22 cellular contexts compared by ENCODE assay signal in genomic region chr2:68386362-68386761, GRCh38. TPM values are rescaled to one million over a fixed set of nuclear protein-coding genes. Genes with fewer than 3 reads are reported as not detected.
DNase-seq lines count a peak whose midpoint lies in the region; FAIRE-seq and TF ChIP-seq lines count a peak whose summit lies in the region.
"Had no signal": no experiment of that assay in that cellular context is flagged by ENCODE, and none has a peak within 500 bp of the region (broad histone marks: within the 10 kb centered on the region; RNA-seq: fewer than 3 reads in every experiment).

No MANE protein-coding gene starts in this region.

- no peak overlapping the region for H3K9ac ChIP-seq in endodermal cell (ENCODE audit: extremely low read depth, low read length, poor library complexity, severe bottlenecking)

- H3K4me3 Mint-ChIP-seq in activated naive CD8-positive, alpha-beta T cell treated with anti-CD3 and anti-CD28 coated beads for 36 hours = no peak overlapping the region
- H3K4me3 Mint-ChIP-seq in endodermal cell = no peak overlapping the region
- H3K4me3 Mint-ChIP-seq: type B pancreatic cell had no signal

- H3K27me3 Mint-ChIP-seq in activated naive CD8-positive, alpha-beta T cell treated with anti-CD3 and anti-CD28 coated beads for 36 hours = no peaks in the 10 kb centered on the region
- H3K27me3 Mint-ChIP-seq in endodermal cell (ENCODE audit: insufficient read depth) = peaks cover 28% of the 10 kb centered on the region

- H3K4me1 Mint-ChIP-seq in activated naive CD8-positive, alpha-beta T cell treated with anti-CD3 and anti-CD28 coated beads for 36 hours = peaks cover 50% of the 10 kb centered on the region
- no peaks in the 10 kb centered on the region for H3K4me1 Mint-ChIP-seq in endodermal cell

- H3K4me3 ChIP-seq in neutrophil (ENCODE audit: low read depth in 1 of 2, low read length in 1 of 2) (peak overlapping the region in 1 of 2 experiments; percentile 45), endodermal cell (ENCODE audit: low read length) (no peak overlapping the region), dorsolateral prefrontal cortex (no peak overlapping the region)
- H3K4me3 ChIP-seq: breast epithelium had no signal

- intact Hi-C loops in dorsolateral prefrontal cortex (cut with DNase I) = no loop called here

- peak overlapping the region; percentile 32 for H3K27ac Mint-ChIP-seq in activated naive CD8-positive, alpha-beta T cell treated with anti-CD3 and anti-CD28 coated beads for 36 hours
- H3K27ac Mint-ChIP-seq in endodermal cell = no peak overlapping the region
- H3K27ac Mint-ChIP-seq: activated T-helper 2 cell treated with anti-CD3 and anti-CD28 coated beads, Interferon-gamma antibody, Interleukin-2, Interleukin-4, amounts not matched to agents 10 μg/mL and 5 μg/mL and 100 μg/mL, durations not matched to agents 14 hours and 24 hours and 36 hours; type B pancreatic cell had no signal

- peaks cover 5% of the 10 kb centered on the region for H3K9me3 Mint-ChIP-seq in activated naive CD8-positive, alpha-beta T cell treated with anti-CD3 and anti-CD28 coated beads for 36 hours
- no peaks in the 10 kb centered on the region for H3K9me3 Mint-ChIP-seq in endodermal cell
- H3K9me3 Mint-ChIP-seq: activated T-helper 2 cell treated with anti-CD3 and anti-CD28 coated beads, Interferon-gamma antibody, Interleukin-2, Interleukin-4, amounts not matched to agents 10 μg/mL and 5 μg/mL and 100 μg/mL, durations not matched to agents 14 hours and 24 hours and 36 hours; type B pancreatic cell had no signal

- FAIRE-seq in GM19239 (lab: Jason Lieb, UNC) = peak; percentile 51
- FAIRE-seq: endothelial cell of umbilical vein, TTC549 had no signal

- H3K27me3 ChIP-seq in neutrophil (no peaks in the 10 kb centered on the region), endodermal cell (ENCODE audit: control insufficient read depth, insufficient read depth, low read length, poor library complexity, severe bottlenecking) (no peaks in the 10 kb centered on the region), dorsolateral prefrontal cortex (no peaks in the 10 kb centered on the region)
- H3K27me3 ChIP-seq: breast epithelium had no signal

- WGBS in endodermal cell (ENCODE audit: insufficient coverage in 1 of 2, insufficient read length in 1 of 2), 2 experiments = 73 to 83% methylated on average over 3 to 5 of the region's 5 CpGs

- H3K9me3 ChIP-seq in neutrophil (no peaks in the 10 kb centered on the region), endodermal cell (ENCODE audit: control insufficient read depth, low read length) (no peaks in the 10 kb centered on the region)
- H3K9me3 ChIP-seq: breast epithelium had no signal

- H3K36me3 Mint-ChIP-seq in activated naive CD8-positive, alpha-beta T cell treated with anti-CD3 and anti-CD28 coated beads for 36 hours = peaks cover 2% of the 10 kb centered on the region
- H3K36me3 Mint-ChIP-seq in endodermal cell (ENCODE audit: low read depth) = no peaks in the 10 kb centered on the region
- H3K36me3 Mint-ChIP-seq: type B pancreatic cell had no signal

- TF ChIP-seq CTCF in neutrophil (IDR thresholded peaks at IDR 0.05) = no peak
- no peak for TF ChIP-seq CTCF in endodermal cell (conservative IDR thresholded peaks at IDR 0.05)
- TF ChIP-seq CTCF in dorsolateral prefrontal cortex (IDR thresholded peaks at IDR 0.05 in 54 of 56, conservative IDR thresholded peaks at IDR 0.05 in 2 of 56; ENCODE audit: low read depth in 1 of 56, partially characterized antibody in 56 of 56) = no peak

- H3K4me1 ChIP-seq in neutrophil (ENCODE audit: control insufficient read depth in 1 of 2, insufficient read depth in 1 of 2, low read depth in 1 of 2, low read length in 1 of 2) (peaks cover 72 to 73% of the 10 kb centered on the region in 2 experiments), endodermal cell (ENCODE audit: control insufficient read depth, insufficient read depth, low read length) (no peaks in the 10 kb centered on the region)
- H3K4me1 ChIP-seq: breast epithelium had no signal

- peak; percentile 20 to 45 for DNase-seq in SHP77 (lab: John Stamatoyannopoulos, UW)
- DNase-seq in SHP77 treated with DMSO at 0.1 percent for 48 hours (lab: John Stamatoyannopoulos, UW) = no peak
- DNase-seq in GM19239 (ENCODE audit: insufficient read length, low spot score) = no peak
- DNase-seq in activated naive CD8-positive, alpha-beta T cell treated with anti-CD3 and anti-CD28 coated beads for 36 hours = no peak
- DNase-seq in endodermal cell = no peak
- no peak for DNase-seq in dorsolateral prefrontal cortex
- no peak for DNase-seq in activated T-cell treated with anti-CD3 and anti-CD28 coated beads, Interleukin-2, amount 50 U/mL, for 48 hours
- DNase-seq: activated CD4-positive, alpha-beta T cell treated with anti-CD3 and anti-CD28 coated beads for 4 hours; amniotic stem cell; HCEC 1CT; KG1; NCI-H2171 treated with DMSO at 0.1 percent for 48 hours; NCI-H69; PC-3; Right ventricle myocardium superior had no signal

- peak overlapping the region; percentile 94 for H3K27ac ChIP-seq in neutrophil
- H3K27ac ChIP-seq in endodermal cell (ENCODE audit: low read depth, low read length) = no peak overlapping the region
- H3K27ac ChIP-seq in dorsolateral prefrontal cortex = peak overlapping the region in 9 of 59 donors; percentile 10 to 85 (median 35)
- H3K27ac ChIP-seq: breast epithelium had no signal

- H3K36me3 ChIP-seq in neutrophil = peaks cover 96% of the 10 kb centered on the region
- no peaks in the 10 kb centered on the region for H3K36me3 ChIP-seq in endodermal cell (ENCODE audit: control insufficient read depth, insufficient read depth, low read length)
- H3K36me3 ChIP-seq: breast epithelium had no signal

RNA-seq across cellular contexts. Expression of gene PLEK, which starts 21.3 kb away (rescaled TPM):
- 1 to 10 TPM; 2.2 to 2.3 TPM for total RNA-seq in activated naive CD8-positive, alpha-beta T cell treated with anti-CD3 and anti-CD28 coated beads for 36 hours
- total RNA-seq in endodermal cell = not detected
- polyA plus RNA-seq in endodermal cell (2013, experiment 1 of 2) = not detected
- not detected for polyA plus RNA-seq in endodermal cell (2013, experiment 2 of 2)
- 10 to 100 TPM in 3 of 120 experiments, 1 to 10 TPM in 116, under 1 TPM in 1; 0.60 to 11.5 (median 3.4) TPM for total RNA-seq in dorsolateral prefrontal cortex
- total RNA-seq: A172, PC-3 had no signal

Comparison
In these comparisons a context has a peak if more than half of its experiments do, and no peak if none do; other contexts are left out.
1. DNase-seq: peak in SHP77 (2 of 2); none in SHP77 treated with DMSO at 0.1 percent for 48 hours (single experiment), GM19239 (single experiment), activated naive CD8-positive, alpha-beta T cell treated with anti-CD3 and anti-CD28 coated beads for 36 hours (single experiment), endodermal cell (single experiment), dorsolateral prefrontal cortex (0 of 10) and activated T-cell treated with anti-CD3 and anti-CD28 coated beads, Interleukin-2, amount 50 U/mL, for 48 hours (0 of 2).